15 cellular contexts compared by ENCODE assay signal in the genomic region with DNA sequence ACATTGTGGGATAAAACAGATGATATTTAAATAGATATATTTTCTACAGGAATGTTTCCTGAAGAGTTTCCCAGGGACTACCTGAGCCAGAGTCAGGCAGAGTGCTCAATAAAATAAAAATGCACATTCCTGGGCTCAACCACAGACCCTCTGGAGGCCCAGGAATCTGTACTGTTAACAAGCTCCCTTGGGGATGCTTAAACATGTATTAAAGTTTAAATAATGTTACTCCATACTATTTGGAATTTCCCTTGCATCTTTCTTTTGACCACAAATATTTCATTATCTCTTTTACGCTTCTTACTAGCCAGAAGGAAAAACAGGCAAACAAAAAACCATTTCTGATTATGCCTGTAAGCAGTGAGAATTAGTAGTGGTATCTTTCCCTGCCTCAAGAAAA. TPM values are rescaled to one million over a fixed set of nuclear protein-coding genes. Genes with fewer than 3 reads are reported as not detected.
DNase-seq lines count a peak whose midpoint lies in the region; ATAC-seq, FAIRE-seq and TF ChIP-seq lines count a peak whose summit lies in the region.
"Had no signal": no experiment of that assay in that cellular context is flagged by ENCODE, and none has a peak within 500 bp of the region (broad histone marks: within the 10 kb centered on the region; RNA-seq: fewer than 3 reads in every experiment).

No MANE protein-coding gene starts in this region.

- no peaks in the 10 kb centered on the region for H3K9me3 Mint-ChIP-seq in naive B cell
- H3K9me3 Mint-ChIP-seq: CD8-positive, alpha-beta memory T cell had no signal

- peak overlapping the region in 3 of 6 donors; percentile 2 to 86 (median 38) for H3K27ac Mint-ChIP-seq in naive B cell
- H3K27ac Mint-ChIP-seq: CD8-positive, alpha-beta memory T cell had no signal

- DNase-seq in NCI-H226, result peak; percentile 66
- DNase-seq in naive B cell, result no peak
- DNase-seq in small intestine, result no peak
- DNase-seq in foreskin keratinocyte, result no peak
- DNase-seq in NOMO-1 treated with DMSO at 0.1 percent for 48 hours (lab: John Stamatoyannopoulos, UW; ENCODE audit: unreplicated experiment), result no peak
- DNase-seq in stimulated activated CD4-positive, alpha-beta T cell treated with anti-CD3 and anti-CD28 coated beads, Interleukin-4, amount 100 ng/mL, for 4 hours, result no peak
- DNase-seq: activated CD8-positive, alpha-beta memory T cell treated with anti-CD3 and anti-CD28 coated beads, Interleukin-2, amount 50 U/mL, for 48 hours; CD8-positive, alpha-beta memory T cell; left ventricle myocardium inferior; NCI-H510A treated with DMSO at 0.1 percent for 48 hours; occipital lobe; Right ventricle myocardium superior had no signal

- H3K27me3 Mint-ChIP-seq in naive B cell, result no peaks in the 10 kb centered on the region

- no peak overlapping the region for H3K4me3 ChIP-seq in small intestine (ENCODE audit: low read depth in 1 of 2, low read length in 2 of 2)
- H3K4me3 ChIP-seq: left ventricle myocardium inferior had no signal

- peak overlapping the region in 1 of 8 donors; percentile 13 for H3K4me3 Mint-ChIP-seq in naive B cell
- H3K4me3 Mint-ChIP-seq: CD8-positive, alpha-beta memory T cell had no signal

- no peak for FAIRE-seq in small intestine (lab: Jason Lieb, UNC)
- FAIRE-seq: endometrium had no signal

- H3K4me1 Mint-ChIP-seq in naive B cell, result peaks cover 5 to 8% (median 7%) of the 10 kb centered on the region in 3 donors
- H3K4me1 Mint-ChIP-seq: CD8-positive, alpha-beta memory T cell had no signal

- H3K27me3 ChIP-seq in small intestine (ENCODE audit: control insufficient read depth in 2 of 2, insufficient read depth in 2 of 2, low read length in 2 of 2) (no peaks in the 10 kb centered on the region), foreskin keratinocyte (no peaks in the 10 kb centered on the region)

- WGBS in small intestine, 3 donors, result 83 to 92% (median 86%) methylated on average over 1 of the region's 1 CpG

- no peaks in the 10 kb centered on the region for H3K36me3 ChIP-seq in small intestine (ENCODE audit: control insufficient read depth in 2 of 2, insufficient read depth in 2 of 2, low read length in 2 of 2)
- H3K36me3 ChIP-seq: left ventricle myocardium inferior had no signal

- ATAC-seq in GM18909 (IDR thresholded peaks at IDR 0.05; ENCODE audit: poor library complexity, unreplicated experiment), result peak; percentile 32
- peak; percentile 14 for ATAC-seq in HG02840 (IDR thresholded peaks at IDR 0.05; ENCODE audit: low FRiP score, unreplicated experiment)
- peak; percentile 5 to 14 for ATAC-seq in naive B cell (ENCODE audit: low read depth in 2 of 2)
- ATAC-seq in foreskin keratinocyte, result no peak

- no peaks in the 10 kb centered on the region for H3K36me3 Mint-ChIP-seq in naive B cell
- H3K36me3 Mint-ChIP-seq: CD8-positive, alpha-beta memory T cell had no signal

- no peak for TF ChIP-seq CTCF in foreskin keratinocyte (conservative IDR thresholded peaks at IDR 0.05)

- no peak overlapping the region for H3K27ac ChIP-seq in small intestine (ENCODE audit: low read depth in 1 of 2, low read length in 1 of 2)
- no peak overlapping the region for H3K27ac ChIP-seq in foreskin keratinocyte
- H3K27ac ChIP-seq: left ventricle myocardium inferior had no signal

- H3K9me3 ChIP-seq in small intestine (ENCODE audit: control insufficient read depth, low read depth), result no peaks in the 10 kb centered on the region
- H3K9me3 ChIP-seq: left ventricle myocardium inferior had no signal

- no peaks in the 10 kb centered on the region for H3K4me1 ChIP-seq in small intestine (ENCODE audit: control insufficient read depth in 2 of 2, insufficient read depth in 1 of 2, low read depth in 1 of 2, low read length in 1 of 2)
- H3K4me1 ChIP-seq in foreskin keratinocyte, result no peaks in the 10 kb centered on the region
- H3K4me1 ChIP-seq: left ventricle myocardium inferior had no signal

RNA-seq across cellular contexts. Expression of a gene that starts 42.3 kb away (rescaled TPM):
- polyA plus RNA-seq in naive B cell (ENCODE audit: low read depth in 6 of 6) (not detected), small intestine (under 1 TPM; under 0.01 to 0.69 (median 0.27) TPM), foreskin keratinocyte (0.64 and 0.91 TPM in 2 replicates)
- total RNA-seq in foreskin keratinocyte, result 2.8 and 3.2 TPM in 2 replicates
